8 cellular contexts compared by ENCODE assay signal in the genomic region with DNA sequence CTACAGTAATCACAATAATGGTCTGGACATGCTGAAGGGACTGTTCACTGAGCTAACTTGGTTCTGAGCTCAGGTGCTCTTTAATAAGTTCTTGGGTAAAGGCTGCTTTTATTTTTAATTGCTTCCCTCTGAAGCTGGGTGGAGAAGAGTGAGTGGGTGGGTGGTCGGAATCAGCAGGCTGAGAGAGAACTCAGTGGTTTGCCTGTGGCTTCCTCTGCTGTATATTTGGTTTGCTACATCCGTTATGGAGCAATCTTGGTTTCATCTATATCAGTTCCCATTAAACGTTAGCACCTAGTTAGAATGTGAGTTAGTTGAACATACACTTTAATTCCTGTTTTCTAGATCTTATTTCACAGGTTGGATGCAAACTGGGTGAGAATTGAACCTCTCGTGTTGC.
DNase-seq lines count a peak whose midpoint lies in the region; ATAC-seq and TF ChIP-seq lines count a peak whose summit lies in the region.

No MANE protein-coding gene starts in this region.

- H3K9me3 ChIP-seq in DND-41 (ENCODE audit: insufficient read depth, low read length, severe bottlenecking) = no peaks in the 10 kb centered on the region
- no peaks in the 10 kb centered on the region for H3K9me3 ChIP-seq in MM.1S (replicated peaks; ENCODE audit: insufficient read depth, low read length)
- no peaks in the 10 kb centered on the region for H3K9me3 ChIP-seq in tibial artery

- DNase-seq in DND-41 (peak; percentile 75), MM.1S (peak; percentile 36), glomerular visceral epithelial cell (ENCODE audit: extremely low spot score) (no peak), DMS53 treated with DMSO at 0.1 percent for 48 hours (lab: John Stamatoyannopoulos, UW; ENCODE audit: unreplicated experiment) (no peak), tibial artery (no peak)
- peak; percentile 18 for DNase-seq in activated T-helper 9 cell treated with anti-CD3 and anti-CD28 coated beads, Interleukin-2, amount 50 U/mL, for 16 hours (ENCODE audit: low read depth)
- peak in 2 of 3 experiments; percentile 24 to 55 for DNase-seq in stimulated activated CD4-positive, alpha-beta T cell treated with anti-CD3 and anti-CD28 coated beads, TNF-alpha, amount 100 ng/mL, for 24 hours (ENCODE audit: low read depth in 3 of 3)

- H3F3A ChIP-seq in MM.1S (ENCODE audit: insufficient read depth, low read length) = peaks cover 35% of the 10 kb centered on the region

- H3K27ac ChIP-seq in DND-41 (ENCODE audit: low read length) = peak overlapping the region; percentile 32; the same call in 1 of the 2 replicates
- peak overlapping the region; percentile 3; the same call in 1 of the 2 replicates for H3K27ac ChIP-seq in MM.1S (ENCODE audit: low read length)
- no peak overlapping the region for H3K27ac ChIP-seq in tibial artery

- ATAC-seq in DND-41 (ENCODE audit: insufficient read depth, low read depth) (peak; percentile 99), GM21529 (IDR thresholded peaks at IDR 0.05; ENCODE audit: unreplicated experiment) (peak; percentile 72)

- H3K9ac ChIP-seq in DND-41 (ENCODE audit: low read depth, low read length) (no peak overlapping the region), MM.1S (ENCODE audit: low read length) (no peak overlapping the region)

- H3K79me2 ChIP-seq in DND-41 (ENCODE audit: insufficient read depth, low read length) = no peaks in the 10 kb centered on the region
- H3K79me2 ChIP-seq in MM.1S (ENCODE audit: low read length) = no peaks in the 10 kb centered on the region

- H4K20me1 ChIP-seq in DND-41 (ENCODE audit: insufficient read depth, low read length) = peaks cover 46% of the 10 kb centered on the region
- H4K20me1 ChIP-seq in MM.1S (ENCODE audit: insufficient read depth, low read length) = no peaks in the 10 kb centered on the region

- no peaks in the 10 kb centered on the region for H3K9me2 ChIP-seq in MM.1S (replicated peaks; ENCODE audit: insufficient read depth, low read length)

- intact Hi-C loops in tibial artery (cut with DNase I; ENCODE audit: low total_unique reads) = no loop called here

- H3K27me3 ChIP-seq in DND-41 (ENCODE audit: insufficient read depth, low read length, poor library complexity) (no peaks in the 10 kb centered on the region), MM.1S (replicated peaks; ENCODE audit: insufficient read depth, low read length) (no peaks in the 10 kb centered on the region), tibial artery (no peaks in the 10 kb centered on the region)

- H3K4me2 ChIP-seq in DND-41 (ENCODE audit: insufficient read depth, low read length) (peak overlapping the region; percentile 48), MM.1S (ENCODE audit: low read depth, low read length) (peak overlapping the region; percentile 42)

- TF ChIP-seq CTCF in DND-41 (IDR thresholded peaks at IDR 0.05; ENCODE audit: borderline replicate concordance, extremely low read depth, low read length, poor library complexity, severe bottlenecking) = no peak
- TF ChIP-seq CTCF in MM.1S (IDR thresholded peaks at IDR 0.05; ENCODE audit: low read length) = no peak
- no peak for TF ChIP-seq CTCF in tibial artery (IDR thresholded peaks at IDR 0.05)

- H3K4me1 ChIP-seq in DND-41 (ENCODE audit: insufficient read depth, low read length) (peaks cover 24% of the 10 kb centered on the region), MM.1S (ENCODE audit: low read length) (peaks cover 38% of the 10 kb centered on the region), tibial artery (peaks cover 0 to 22% (median 2%) of the 10 kb centered on the region in 4 donors)

- H3K36me3 ChIP-seq in DND-41 (ENCODE audit: insufficient read depth, low read length) (peaks cover 34% of the 10 kb centered on the region), MM.1S (replicated peaks; ENCODE audit: insufficient read depth, low read length) (no peaks in the 10 kb centered on the region), tibial artery (peaks cover 24 to 48% (median 44%) of the 10 kb centered on the region in 3 donors)

- no peak overlapping the region for H2AFZ ChIP-seq in DND-41 (ENCODE audit: low read depth, low read length)
- H2AFZ ChIP-seq in MM.1S (ENCODE audit: low read length) = no peak overlapping the region

- no peak overlapping the region for H3K4me3 ChIP-seq in DND-41 (ENCODE audit: low read depth in 1 of 2, low read length in 2 of 2)
- H3K4me3 ChIP-seq in MM.1S (ENCODE audit: low read length) = no peak overlapping the region
- H3K4me3 ChIP-seq in tibial artery = no peak overlapping the region

Comparison
In these comparisons a context has a peak if more than half of its experiments do, and no peak if none do; other contexts are left out.
1. DNase-seq: peak in DND-41 (single experiment), MM.1S (single experiment), activated T-helper 9 cell treated with anti-CD3 and anti-CD28 coated beads, Interleukin-2, amount 50 U/mL, for 16 hours (single experiment) and stimulated activated CD4-positive, alpha-beta T cell treated with anti-CD3 and anti-CD28 coated beads, TNF-alpha, amount 100 ng/mL, for 24 hours (2 of 3); none in glomerular visceral epithelial cell (single experiment), DMS53 treated with DMSO at 0.1 percent for 48 hours (single experiment) and tibial artery (0 of 2).
2. H3K27ac ChIP-seq: peak in DND-41 (single experiment) and MM.1S (single experiment); none in tibial artery (0 of 2).